Comparison of ENCODE assay signal across 1 cellular context in the genomic region with DNA sequence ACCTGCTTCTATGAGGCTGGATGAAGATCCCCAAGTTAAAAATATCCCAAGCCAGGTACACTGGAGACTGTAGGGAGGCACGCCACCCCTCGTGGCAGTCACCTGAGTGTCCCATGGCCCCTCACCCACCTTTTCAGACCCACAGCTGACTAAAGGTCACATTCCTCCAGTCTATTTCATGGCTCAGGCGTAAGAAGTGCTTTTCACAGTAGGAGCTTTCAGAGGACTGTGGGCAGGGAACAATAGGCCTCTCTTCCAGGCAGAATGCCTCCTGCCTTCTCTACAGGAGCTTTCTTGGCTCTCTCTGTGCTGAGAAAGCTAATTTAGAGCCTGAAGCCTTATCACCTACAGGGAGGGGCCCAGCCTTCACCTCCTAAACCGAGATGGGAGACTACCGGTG.
TF ChIP-seq lines count a peak whose summit lies in the region.

No MANE protein-coding gene starts in this region.

TF ChIP-seq in WTC11, 78 proteins besides CTCF, POLR2A, EP300 and RAD21 (continued from another document):
- TF ChIP-seq ZBTB21 (CRISPR knock-in tag; IDR thresholded peaks at IDR 0.05; ENCODE audit: borderline replicate concordance) (no peak), ZNF416 (CRISPR knock-in tag; IDR thresholded peaks at IDR 0.05) (no peak), TP53 (CRISPR knock-in tag; IDR thresholded peaks at IDR 0.05) (no peak), CBFB (CRISPR knock-in tag; IDR thresholded peaks at IDR 0.05; ENCODE audit: low read depth) (no peak)
